22 cellular contexts compared by ENCODE assay signal in the genomic region with DNA sequence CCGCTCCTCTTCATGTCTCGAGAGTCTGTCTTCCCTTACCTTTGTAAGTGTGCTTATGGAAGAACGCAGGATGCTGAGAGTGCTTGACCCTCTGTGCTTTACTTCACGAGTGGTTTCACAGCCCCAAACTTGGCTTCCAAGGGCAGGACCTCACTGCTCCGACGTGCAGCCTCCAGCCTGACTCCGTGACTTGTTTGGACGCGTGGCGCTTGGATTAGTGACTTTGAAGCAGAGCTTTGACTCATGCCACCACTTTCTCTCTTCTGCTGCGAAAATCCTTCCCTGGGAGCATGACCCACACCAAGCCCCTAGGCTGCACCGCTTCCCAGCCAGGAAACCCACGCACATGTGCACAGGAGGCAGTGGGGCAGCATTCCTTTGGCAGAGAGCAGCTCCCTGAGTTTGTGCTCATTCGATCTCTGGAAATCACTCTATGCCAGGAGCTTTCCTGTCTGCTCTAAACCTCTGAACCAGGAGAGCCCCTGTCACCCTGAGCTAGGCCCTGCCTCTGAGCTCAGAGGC.
"Had no signal": no experiment of that assay in that cellular context is flagged by ENCODE, and none has a peak within 500 bp of the region (broad histone marks: within the 10 kb centered on the region; RNA-seq: fewer than 3 reads in every experiment).

No MANE protein-coding gene starts in this region.

- ATAC-seq: activated T-helper 17 cell treated with anti-CD3 and anti-CD28 coated beads, Interleukin-2, amount 50 U/mL, for 72 hours; effector memory CD8-positive, alpha-beta T cell; heart left ventricle; left cardiac atrium; mucosa of descending colon had no signal

- H3K4me3 ChIP-seq: adrenal gland, ascending aorta, colonic mucosa, dorsolateral prefrontal cortex, heart left ventricle, mucosa of descending colon, thoracic aorta, upper lobe of left lung had no signal

- H3K9me3 ChIP-seq: adrenal gland, ascending aorta, colonic mucosa, mucosa of descending colon, thoracic aorta, upper lobe of left lung had no signal

- H3K9me3 Mint-ChIP-seq: activated T-helper 17 cell treated with anti-CD3 and anti-CD28 coated beads, Interleukin-2, amount 50 U/mL, for 72 hours; effector memory CD8-positive, alpha-beta T cell; T-cell had no signal

- H3K27me3 ChIP-seq: adrenal gland, ascending aorta, colonic mucosa, dorsolateral prefrontal cortex, heart left ventricle, upper lobe of left lung had no signal

- H3K27ac ChIP-seq: adrenal gland, ascending aorta, colonic mucosa, dorsolateral prefrontal cortex, heart left ventricle, thoracic aorta, upper lobe of left lung had no signal

- FAIRE-seq: islet of Langerhans, TTC549 had no signal

- H3K4me1 Mint-ChIP-seq: activated T-helper 17 cell treated with anti-CD3 and anti-CD28 coated beads, Interleukin-2, amount 50 U/mL, for 72 hours had no signal

- H3K4me3 Mint-ChIP-seq: activated naive CD8-positive, alpha-beta T cell; activated T-helper 17 cell treated with anti-CD3 and anti-CD28 coated beads, Interleukin-2, amount 50 U/mL, for 72 hours; effector memory CD8-positive, alpha-beta T cell; nephron progenitor cell; T-cell; T-helper 2 cell treated with Interferon-gamma antibody and Interleukin-4, amounts not matched to agents 5 μg/mL and 100 μg/mL, for 36 hours had no signal

- H3K36me3 Mint-ChIP-seq: activated naive CD8-positive, alpha-beta T cell; T-cell had no signal

- H3K36me3 ChIP-seq: adrenal gland, ascending aorta, colonic mucosa, heart left ventricle, thoracic aorta, upper lobe of left lung had no signal

- H3K4me1 ChIP-seq: adrenal gland, ascending aorta, colonic mucosa, heart left ventricle, upper lobe of left lung had no signal

- DNase-seq: activated CD4-positive, alpha-beta T cell treated with anti-CD3 and anti-CD28 coated beads for 1 hour; activated CD4-positive, alpha-beta T cell treated with anti-CD3 and anti-CD28 coated beads, Interleukin-2, amount 50 U/mL, for 1 hour; activated T-cell treated with anti-CD3 and anti-CD28 coated beads, Interleukin-2, amount 50 U/mL, for 1 hour; adrenal gland; colonic mucosa; dorsolateral prefrontal cortex; effector memory CD8-positive, alpha-beta T cell; heart left ventricle; left cardiac atrium; mucosa of descending colon; nephron progenitor cell; stimulated activated CD4-positive, alpha-beta T cell treated with anti-CD3 and anti-CD28 coated beads, Interleukin-2, amount 100 ng/mL, for 48 hours; stimulated activated naive CD4-positive, alpha-beta T cell; T-cell; upper lobe of left lung had no signal

- H3K27ac Mint-ChIP-seq: activated naive CD8-positive, alpha-beta T cell; activated T-helper 17 cell treated with anti-CD3 and anti-CD28 coated beads, Interleukin-2, amount 50 U/mL, for 72 hours; effector memory CD8-positive, alpha-beta T cell; nephron progenitor cell; T-cell; T-helper 2 cell treated with Interferon-gamma antibody and Interleukin-4, amounts not matched to agents 5 μg/mL and 100 μg/mL, for 36 hours had no signal
